In genomic region chr1:144418891-144419697, GRCh38 we compare ENCODE assay signal across 8 cellular contexts. TPM values are rescaled to one million over a fixed set of nuclear protein-coding genes. Genes with fewer than 3 reads are reported as not detected.
DNase-seq lines count a peak whose midpoint lies in the region; TF ChIP-seq lines count a peak whose summit lies in the region.
"Not testable (repeated sequence)": the region's sequence is repeated elsewhere in the genome, so short reads cannot be mapped to it uniquely, and the experiment has no call there.

No MANE protein-coding gene starts in this region.

- not testable (repeated sequence) for H3K4me1 Mint-ChIP-seq in T-helper 1 cell treated with Interleukin-12 subunit alpha and Interleukin-12 subunit beta and Interleukin-4 antibody, amounts not matched to agents 30 μg/mL and 1 μg/mL, for 36 hours (ENCODE audit: low read depth); endodermal cell; stimulated activated naive CD8-positive, alpha-beta T cell treated with anti-CD3 and anti-CD28 coated beads, Interleukin-15, Interleukin-2, amounts not matched to agents 100 ng/mL and 50 ng/mL, for 24 hours (ENCODE audit: low read depth)

- DNase-seq in DMS153 (lab: John Stamatoyannopoulos, UW) = peak; percentile 48
- peak; percentile 84 for DNase-seq in NCI-H146 (lab: John Stamatoyannopoulos, UW)
- peak; percentile 26 for DNase-seq in activated gamma-delta T cell treated with Interleukin-2 at 50 U/mL for 16 hours
- peak; percentile 89 for DNase-seq in endodermal cell
- DNase-seq in kidney glomerular epithelial cell (lab: John Stamatoyannopoulos, UW) = peak; percentile 31
- DNase-seq in renal cortical epithelial cell (ENCODE audit: low read depth) = peak; percentile 44

- WGBS in endodermal cell (ENCODE audit: insufficient coverage in 1 of 2, insufficient read length in 1 of 2), 2 experiments = 0% methylated on average over 37 of the region's 46 CpGs; no CpG with 5 or more reads in 1 of the 2 experiments

- H3K27me3 ChIP-seq in endodermal cell (ENCODE audit: control insufficient read depth, insufficient read depth, low read length, poor library complexity, severe bottlenecking) = not testable (repeated sequence)

- not testable (repeated sequence) for H3K27ac ChIP-seq in endodermal cell (ENCODE audit: low read depth, low read length)

- H3K36me3 ChIP-seq in endodermal cell (ENCODE audit: control insufficient read depth, insufficient read depth, low read length) = not testable (repeated sequence)

- H3K4me1 ChIP-seq in endodermal cell (ENCODE audit: control insufficient read depth, insufficient read depth, low read length) = not testable (repeated sequence)

- H3K4me3 Mint-ChIP-seq in T-helper 1 cell treated with Interleukin-12 subunit alpha and Interleukin-12 subunit beta and Interleukin-4 antibody, amounts not matched to agents 30 μg/mL and 1 μg/mL, for 36 hours = peak overlapping the region; percentile 87
- peak overlapping the region; percentile 68 for H3K4me3 Mint-ChIP-seq in endodermal cell
- peak overlapping the region; percentile 88 for H3K4me3 Mint-ChIP-seq in stimulated activated naive CD8-positive, alpha-beta T cell treated with anti-CD3 and anti-CD28 coated beads, Interleukin-15, Interleukin-2, amounts not matched to agents 100 ng/mL and 50 ng/mL, for 24 hours

- TF ChIP-seq CTCF in endodermal cell (conservative IDR thresholded peaks at IDR 0.05) = peak; percentile 37

- H3K9ac ChIP-seq in endodermal cell (ENCODE audit: extremely low read depth, low read length, poor library complexity, severe bottlenecking) = not testable (repeated sequence)

- not testable (repeated sequence) for H3K9me3 ChIP-seq in endodermal cell (ENCODE audit: control insufficient read depth, low read length)

- H3K27me3 Mint-ChIP-seq in T-helper 1 cell treated with Interleukin-12 subunit alpha and Interleukin-12 subunit beta and Interleukin-4 antibody, amounts not matched to agents 30 μg/mL and 1 μg/mL, for 36 hours (ENCODE audit: low read depth); endodermal cell (ENCODE audit: insufficient read depth); stimulated activated naive CD8-positive, alpha-beta T cell treated with anti-CD3 and anti-CD28 coated beads, Interleukin-15, Interleukin-2, amounts not matched to agents 100 ng/mL and 50 ng/mL, for 24 hours: not testable (repeated sequence)

- H3K4me3 ChIP-seq in endodermal cell (ENCODE audit: low read length) = peak overlapping the region; percentile 74

- H3K9me3 Mint-ChIP-seq in T-helper 1 cell treated with Interleukin-12 subunit alpha and Interleukin-12 subunit beta and Interleukin-4 antibody, amounts not matched to agents 30 μg/mL and 1 μg/mL, for 36 hours; endodermal cell; stimulated activated naive CD8-positive, alpha-beta T cell treated with anti-CD3 and anti-CD28 coated beads, Interleukin-15, Interleukin-2, amounts not matched to agents 100 ng/mL and 50 ng/mL, for 24 hours: not testable (repeated sequence)

- peak overlapping the region; percentile 81 for H3K27ac Mint-ChIP-seq in T-helper 1 cell treated with Interleukin-12 subunit alpha and Interleukin-12 subunit beta and Interleukin-4 antibody, amounts not matched to agents 30 μg/mL and 1 μg/mL, for 36 hours
- peak overlapping the region; percentile 46 for H3K27ac Mint-ChIP-seq in endodermal cell
- H3K27ac Mint-ChIP-seq in stimulated activated naive CD8-positive, alpha-beta T cell treated with anti-CD3 and anti-CD28 coated beads, Interleukin-15, Interleukin-2, amounts not matched to agents 100 ng/mL and 50 ng/mL, for 24 hours = peak overlapping the region; percentile 95

- H3K36me3 Mint-ChIP-seq in T-helper 1 cell treated with Interleukin-12 subunit alpha and Interleukin-12 subunit beta and Interleukin-4 antibody, amounts not matched to agents 30 μg/mL and 1 μg/mL, for 36 hours (ENCODE audit: low read depth) = peaks cover 12% of the 10 kb centered on the region
- peaks cover 12% of the 10 kb centered on the region for H3K36me3 Mint-ChIP-seq in endodermal cell (ENCODE audit: low read depth)
- not testable (repeated sequence) for H3K36me3 Mint-ChIP-seq in stimulated activated naive CD8-positive, alpha-beta T cell treated with anti-CD3 and anti-CD28 coated beads, Interleukin-15, Interleukin-2, amounts not matched to agents 100 ng/mL and 50 ng/mL, for 24 hours (ENCODE audit: low read depth)

RNA-seq across cellular contexts. Expression of gene NBPF15, which starts 42.4 kb away (rescaled TPM):
- total RNA-seq in endodermal cell (10 to 100 TPM; 60.2 to 98.0 TPM), renal cortical epithelial cell (24.3 and 47.7 TPM in 2 replicates)
- polyA plus RNA-seq in endodermal cell (2013, experiment 1 of 2) = 42.5 TPM
- 46.4 TPM for polyA plus RNA-seq in endodermal cell (2013, experiment 2 of 2)

RNA-seq across cellular contexts. Expression of gene PPIAL4E, which starts 45.7 kb away (rescaled TPM):
- total RNA-seq in endodermal cell (not detected), renal cortical epithelial cell (not detected in 2 replicates)
- not detected for polyA plus RNA-seq in endodermal cell (2013, experiment 1 of 2)
- not detected for polyA plus RNA-seq in endodermal cell (2013, experiment 2 of 2)

Comparison
In these comparisons a context has a peak if more than half of its experiments do, and no peak if none do; other contexts are left out.
1. DNase-seq: peak in every context shown above with its lines; median percentile 89 in endodermal cell; 84 in NCI-H146; 48 in DMS153; 44 in renal cortical epithelial cell; 31 in kidney glomerular epithelial cell; 26 in activated gamma-delta T cell treated with Interleukin-2 at 50 U/mL for 16 hours.